ENCODE assay signal across 24 cellular contexts in genomic region chr11:61780581-61781162, GRCh38. TPM values are rescaled to one million over a fixed set of nuclear protein-coding genes. Genes with fewer than 3 reads are reported as not detected.
A peak's percentile ranks its signal among the peaks of the same experiment; 100 is the strongest.
DNase-seq lines count a peak whose midpoint lies in the region; ATAC-seq, FAIRE-seq and TF ChIP-seq lines count a peak whose summit lies in the region.
"Had no signal": no experiment of that assay in that cellular context is flagged by ENCODE, and none has a peak within 500 bp of the region (broad histone marks: within the 10 kb centered on the region; RNA-seq: fewer than 3 reads in every experiment).

No MANE protein-coding gene starts in this region.

- no peak overlapping the region for H3K4me2 ChIP-seq in K562 (ENCODE audit: insufficient read depth, low read length)
- H3K4me2 ChIP-seq: A549 had no signal

- in situ Hi-C loops in K562 (cut with MboI), result no loop called here

- WGBS in K562 (ENCODE audit: insufficient coverage, low coverage, missing lambda C conversion rate), result 73% methylated on average over 7 of the region's 9 CpGs
- WGBS in mesodermal cell (ENCODE audit: insufficient coverage in 2 of 2), 2 experiments, result 90 to 95% methylated on average over 6 to 9 of the region's 9 CpGs

- intact Hi-C loops in Right ventricle myocardium inferior (cut with DNase I), result no loop called here
- intact Hi-C loops in K562 (cut with micrococcal nuclease), result no loop called here
- intact Hi-C loops in upper lobe of right lung (cut with DNase I), result loop anchor here (10.0 kb wide), 1 partner anchor 304 kb away; no protein-coding TSS in a partner anchor

- H2AFZ ChIP-seq in K562 (ENCODE audit: low read depth, low read length), result no peak overlapping the region

- TF ChIP-seq CTCF in right atrium auricular region (IDR thresholded peaks at IDR 0.05), result no peak
- no peak for TF ChIP-seq CTCF in K562 (IDR thresholded peaks at IDR 0.05 in 2 of 3, conservative IDR thresholded peaks at IDR 0.05 in 1 of 3; ENCODE audit: insufficient read depth in 2 of 3, low read depth in 1 of 3, low read length in 3 of 3)
- no peak for TF ChIP-seq CTCF in upper lobe of right lung (IDR thresholded peaks at IDR 0.05)

- no peak for TF ChIP-seq POLR2A in K562 (conservative IDR thresholded peaks at IDR 0.05)

- TF ChIP-seq RAD21 in K562 (CRISPR knock-in tag; conservative IDR thresholded peaks at IDR 0.05 in 1 of 2, IDR thresholded peaks at IDR 0.05 in 1 of 2), result no peak

- CTCF ChIA-PET in K562 (lab: Yijun Ruan, JAX; ENCODE audit: low intra/inter-chr PET ratio), result no interaction called here

- no peak for TF ChIP-seq EP300 in K562 (IDR thresholded peaks at IDR 0.05; ENCODE audit: low read length)

- no peaks in the 10 kb centered on the region for H3K9me1 ChIP-seq in K562 (ENCODE audit: control insufficient read depth, insufficient read depth, low read length)

- peaks cover 0 to 10% of the 10 kb centered on the region in 2 donors for H3K4me1 ChIP-seq in right atrium auricular region
- peaks cover 0 to 36% of the 10 kb centered on the region in 2 experiments; a peak in 2 of 5 replicates for H3K4me1 ChIP-seq in K562 (replicated peaks in 1 of 2; ENCODE audit: control insufficient read depth in 2 of 2, insufficient read depth in 2 of 2, low read length in 2 of 2)
- peaks cover 22% of the 10 kb centered on the region for H3K4me1 ChIP-seq in mesodermal cell (ENCODE audit: control insufficient read depth, insufficient read depth, low read length, poor library complexity, severe bottlenecking)
- peaks cover 3% of the 10 kb centered on the region for H3K4me1 ChIP-seq in upper lobe of right lung

- no peak overlapping the region for H3K4me3 ChIP-seq in right atrium auricular region
- no peak overlapping the region for H3K4me3 ChIP-seq in K562
- H3K4me3 ChIP-seq in mesodermal cell (ENCODE audit: extremely low read depth, insufficient read depth, low read length, poor library complexity, severe bottlenecking), result no peak overlapping the region
- H3K4me3 ChIP-seq in upper lobe of right lung, result no peak overlapping the region
- H3K4me3 ChIP-seq: A549 had no signal

- DNase-seq in Right ventricle myocardium inferior (ENCODE audit: missing footprints) (peak; percentile 44), right atrium auricular region (ENCODE audit: low spot score) (no peak), K562 (ENCODE audit: extremely low read depth in 1 of 4, low spot score in 3 of 4) (no peak), upper lobe of right lung (peak; percentile 57), globus pallidus (ENCODE audit: low spot score) (no peak), AG08395 (ENCODE audit: low spot score) (no peak)
- no peak for DNase-seq in activated CD4-positive, CD25-positive, alpha-beta regulatory T cell (lab: John Stamatoyannopoulos, UW)
- DNase-seq: C1 segment of cervical spinal cord; CD8-positive, alpha-beta memory T cell; NCI-H1694 treated with DMSO at 0.1 percent for 48 hours; NCI-H2107; NCI-H2227 treated with DMSO at 0.1 percent for 48 hours; NCI-H524; NCI-H82; OCI-M1; SIG-M5 had no signal

- BruUV-seq in K562 (replicated peaks; lab: Mats Ljungman, UMichigan), result no TSS peak

- no peaks in the 10 kb centered on the region for H3K27me3 ChIP-seq in right atrium auricular region
- H3K27me3 ChIP-seq in K562 (ENCODE audit: control insufficient read depth in 2 of 2, insufficient read depth in 2 of 2, low read length in 2 of 2), result no peaks in the 10 kb centered on the region
- no peaks in the 10 kb centered on the region for H3K27me3 ChIP-seq in upper lobe of right lung

- H3K9me3 ChIP-seq in right atrium auricular region (no peaks in the 10 kb centered on the region), K562 (replicated peaks; ENCODE audit: control insufficient read depth, insufficient read depth, low read depth, low read length) (no peaks in the 10 kb centered on the region), mesodermal cell (ENCODE audit: control insufficient read depth, low read length) (no peaks in the 10 kb centered on the region), upper lobe of right lung (no peaks in the 10 kb centered on the region)
- H3K9me3 ChIP-seq: A549 had no signal

- peak overlapping the region in 1 of 2 experiments; percentile 69; a peak in 1 of 4 replicates for H3K9ac ChIP-seq in K562 (ENCODE audit: insufficient read depth in 1 of 2, low read depth in 2 of 2, low read length in 2 of 2)

- H3K27ac ChIP-seq in right atrium auricular region (no peak overlapping the region), K562 (ENCODE audit: extremely low read depth, low read depth, low read length) (no peak overlapping the region), mesodermal cell (ENCODE audit: low read depth, low read length, severe bottlenecking) (peak overlapping the region; percentile 3), upper lobe of right lung (no peak overlapping the region)

- H3K36me3 ChIP-seq in right atrium auricular region (peaks cover under 1% of the 10 kb centered on the region), K562 (ENCODE audit: control insufficient read depth, insufficient read depth, low read length) (peaks cover 51% of the 10 kb centered on the region; the same call in 2 of the 3 replicates), mesodermal cell (ENCODE audit: control insufficient read depth, insufficient read depth, low read length) (peaks cover 92% of the 10 kb centered on the region), upper lobe of right lung (peaks cover 12% of the 10 kb centered on the region)

- POLR2A ChIA-PET in K562 (lab: Yijun Ruan, JAX), result interaction anchor here (0.6 to 2.8 kb wide), 9 partner anchors 9 to 351 kb away, joined by 3 to 21 read pairs (median 4); partner anchors contain the start of genes CPSF7, FEN1, SDHAF2 and TMEM258

- no peak for FAIRE-seq in K562 (lab: Jason Lieb, UNC)
- FAIRE-seq: A549, D721Med, GM12891, GM18507, H54, HTR-8/SVneo had no signal

- peaks cover 6% of the 10 kb centered on the region; the same call in 1 of the 2 replicates for H4K20me1 ChIP-seq in K562 (replicated peaks; ENCODE audit: control insufficient read depth, insufficient read depth, low read length)

- no peaks in the 10 kb centered on the region for H3K79me2 ChIP-seq in K562 (ENCODE audit: control insufficient read depth, insufficient read depth, low read length)

- no peak for ATAC-seq in Right ventricle myocardium inferior
- ATAC-seq in K562, result no peak
- ATAC-seq in upper lobe of right lung, result no peak
- ATAC-seq: A549, SK-N-SH treated with all-trans-retinoic acid at 6 μM for 48 hours had no signal

RNA-seq across cellular contexts. Expression of gene TMEM258, which starts 11.7 kb away (rescaled TPM):
- 130 TPM for total RNA-seq in Right ventricle myocardium inferior
- total RNA-seq in right atrium auricular region, result 10 to 100 TPM; 43.4 to 54.7 TPM
- 88.0 and 142 TPM in 2 replicates for total RNA-seq in K562 (2011; cell fraction: chromatin; rRNA removed; ENCODE audit: low replicate concordance)
- total RNA-seq in K562 (2011; cell fraction: nucleolus; rRNA removed), result 195 and 216 TPM in 2 replicates
- total RNA-seq in K562 (2011; cell fraction: nucleoplasm; rRNA removed), result 192 and 237 TPM in 2 replicates
- 97.2 and 153 TPM in 2 replicates for total RNA-seq in K562 (2014; rRNA removed)
- total RNA-seq in K562 (2014; rRNA removed; fragmentation: Illumina TruSeq; extraction: Trizol), result 227 and 239 TPM in 2 replicates
- total RNA-seq in K562 (2015; rRNA removed; fragmentation: Illumina TruSeq; extraction: Trizol), result 221 and 231 TPM in 2 replicates
- total RNA-seq in K562 (2021), result 168 and 200 TPM in 2 replicates
- polyA plus RNA-seq in K562 (2011; rRNA removed), result 630 and 713 TPM in 2 replicates
- polyA plus RNA-seq in K562 (2011; cell fraction: cytosol; rRNA removed), result 728 and 1,027 TPM in 2 replicates
- 254 and 417 TPM in 2 replicates for polyA plus RNA-seq in K562 (2011; cell fraction: nucleus; rRNA removed)
- 426 and 696 TPM in 2 replicates for polyA plus RNA-seq in K562 (2012)
- polyA plus RNA-seq in K562 (2014; fragmentation: Illumina TruSeq; extraction: Trizol), result 213 and 256 TPM in 2 replicates
- 100 to 1,000 TPM; 794 to 856 TPM for polyA plus RNA-seq in K562 (2014; fragmentation: Nextera tagmentation; extraction: Ambion mirVana)
- polyA plus RNA-seq in K562 (2014; rRNA removed), result 199 and 268 TPM in 2 replicates
- polyA minus RNA-seq in K562 (2011; rRNA and poly(A)+ RNA removed), result 155 and 167 TPM in 2 replicates
- 111 and 157 TPM in 2 replicates for polyA minus RNA-seq in K562 (2011; cell fraction: cytosol; rRNA and poly(A)+ RNA removed)
- 46.0 and 84.9 TPM in 2 replicates for polyA minus RNA-seq in K562 (2011; cell fraction: nucleus; rRNA and poly(A)+ RNA removed)
- 270 TPM for polyA plus RNA-seq in mesodermal cell (2013, experiment 1 of 2)
- 257 TPM for polyA plus RNA-seq in mesodermal cell (2013, experiment 2 of 2)
- total RNA-seq in upper lobe of right lung, result 94.0 TPM

RNA-seq across cellular contexts. Expression of gene FEN1, which starts 12.0 kb away (rescaled TPM):
- total RNA-seq in Right ventricle myocardium inferior (7.0 TPM), right atrium auricular region (1 to 10 TPM; 3.7 to 4.0 TPM), K562 (2014; rRNA removed) (156 and 172 TPM in 2 replicates), K562 (2014; rRNA removed; fragmentation: Illumina TruSeq; extraction: Trizol) (130 and 137 TPM in 2 replicates), K562 (2015; rRNA removed; fragmentation: Illumina TruSeq; extraction: Trizol) (150 and 154 TPM in 2 replicates), K562 (2021) (140 and 150 TPM in 2 replicates), upper lobe of right lung (4.9 TPM)
- 27.9 and 42.4 TPM in 2 replicates for total RNA-seq in K562 (2011; cell fraction: chromatin; rRNA removed; ENCODE audit: low replicate concordance)
- total RNA-seq in K562 (2011; cell fraction: nucleolus; rRNA removed), result 50.0 and 60.9 TPM in 2 replicates
- total RNA-seq in K562 (2011; cell fraction: nucleoplasm; rRNA removed), result 37.0 and 43.3 TPM in 2 replicates
- polyA plus RNA-seq in K562 (2011; rRNA removed) (91.3 and 124 TPM in 2 replicates), K562 (2014; fragmentation: Illumina TruSeq; extraction: Trizol) (138 and 146 TPM in 2 replicates), K562 (2014; fragmentation: Nextera tagmentation; extraction: Ambion mirVana) (10 to 100 TPM; 58.1 to 86.8 TPM), K562 (2014; rRNA removed) (132 and 136 TPM in 2 replicates)
- polyA plus RNA-seq in K562 (2011; cell fraction: cytosol; rRNA removed), result 83.9 and 106 TPM in 2 replicates
- polyA plus RNA-seq in K562 (2011; cell fraction: nucleus; rRNA removed), result 28.7 and 36.3 TPM in 2 replicates
- polyA plus RNA-seq in K562 (2012), result 122 and 124 TPM in 2 replicates
- polyA minus RNA-seq in K562 (2011; rRNA and poly(A)+ RNA removed), result 77.5 and 111 TPM in 2 replicates
- polyA minus RNA-seq in K562 (2011; cell fraction: cytosol; rRNA and poly(A)+ RNA removed), result 54.2 and 76.3 TPM in 2 replicates
- 29.8 and 34.1 TPM in 2 replicates for polyA minus RNA-seq in K562 (2011; cell fraction: nucleus; rRNA and poly(A)+ RNA removed)
- polyA plus RNA-seq in mesodermal cell (2013, experiment 1 of 2), result 34.0 TPM
- polyA plus RNA-seq in mesodermal cell (2013, experiment 2 of 2), result 29.7 TPM

RNA-seq across cellular contexts. Expression of gene MYRF, which starts 28.2 kb away (rescaled TPM):
- 0.30 TPM for total RNA-seq in Right ventricle myocardium inferior
- 10 to 100 TPM in 1 of 2 donors, 1 to 10 TPM in 1; 7.0 to 13.1 TPM for total RNA-seq in right atrium auricular region
- 95.5 and 239 TPM in 2 replicates for total RNA-seq in K562 (2011; cell fraction: chromatin; rRNA removed; ENCODE audit: low replicate concordance)
- 109 and 132 TPM in 2 replicates for total RNA-seq in K562 (2011; cell fraction: nucleolus; rRNA removed)
- total RNA-seq in K562 (2011; cell fraction: nucleoplasm; rRNA removed), result 92.2 and 107 TPM in 2 replicates
- total RNA-seq in K562 (2014; rRNA removed), result 7.1 and 11.0 TPM in 2 replicates
- total RNA-seq in K562 (2014; rRNA removed; fragmentation: Illumina TruSeq; extraction: Trizol), result 2.6 and 3.3 TPM in 2 replicates
- 4.0 and 4.1 TPM in 2 replicates for total RNA-seq in K562 (2015; rRNA removed; fragmentation: Illumina TruSeq; extraction: Trizol)
- 21.4 and 25.8 TPM in 2 replicates for total RNA-seq in K562 (2021)
- 10.4 and 16.6 TPM in 2 replicates for polyA plus RNA-seq in K562 (2011; rRNA removed)
- polyA plus RNA-seq in K562 (2011; cell fraction: cytosol; rRNA removed), result 13.6 and 26.3 TPM in 2 replicates
- 104 and 152 TPM in 2 replicates for polyA plus RNA-seq in K562 (2011; cell fraction: nucleus; rRNA removed)
- polyA plus RNA-seq in K562 (2012), result 14.8 and 25.8 TPM in 2 replicates
- polyA plus RNA-seq in K562 (2014; fragmentation: Illumina TruSeq; extraction: Trizol), result 14.7 and 17.8 TPM in 2 replicates
- 1 to 10 TPM; 2.3 TPM for polyA plus RNA-seq in K562 (2014; fragmentation: Nextera tagmentation; extraction: Ambion mirVana)
- polyA plus RNA-seq in K562 (2014; rRNA removed), result 15.6 and 17.4 TPM in 2 replicates
- polyA minus RNA-seq in K562 (2011; rRNA and poly(A)+ RNA removed), result 6.8 and 8.5 TPM in 2 replicates
- polyA minus RNA-seq in K562 (2011; cell fraction: cytosol; rRNA and poly(A)+ RNA removed), result 22.7 and 23.9 TPM in 2 replicates
- 32.4 and 34.1 TPM in 2 replicates for polyA minus RNA-seq in K562 (2011; cell fraction: nucleus; rRNA and poly(A)+ RNA removed)
- polyA plus RNA-seq in mesodermal cell (2013, experiment 1 of 2), result 69.9 TPM
- polyA plus RNA-seq in mesodermal cell (2013, experiment 2 of 2), result 71.1 TPM
- total RNA-seq in upper lobe of right lung, result 62.6 TPM

RNA-seq across cellular contexts. Expression of gene FADS1, which starts 36.1 kb away (rescaled TPM):
- total RNA-seq in Right ventricle myocardium inferior, result 25.7 TPM
- 10 to 100 TPM; 21.8 to 28.4 TPM for total RNA-seq in right atrium auricular region
- total RNA-seq in K562 (2011; cell fraction: chromatin; rRNA removed; ENCODE audit: low replicate concordance), result 611 and 866 TPM in 2 replicates
- total RNA-seq in K562 (2011; cell fraction: nucleolus; rRNA removed), result 866 and 894 TPM in 2 replicates
- total RNA-seq in K562 (2011; cell fraction: nucleoplasm; rRNA removed), result 825 and 959 TPM in 2 replicates
- 250 and 292 TPM in 2 replicates for total RNA-seq in K562 (2014; rRNA removed)
- 367 and 390 TPM in 2 replicates for total RNA-seq in K562 (2014; rRNA removed; fragmentation: Illumina TruSeq; extraction: Trizol)
- total RNA-seq in K562 (2015; rRNA removed; fragmentation: Illumina TruSeq; extraction: Trizol), result 353 and 364 TPM in 2 replicates
- 378 and 411 TPM in 2 replicates for total RNA-seq in K562 (2021)
- polyA plus RNA-seq in K562 (2011; rRNA removed), result 747 and 864 TPM in 2 replicates
- 1,005 and 1,028 TPM in 2 replicates for polyA plus RNA-seq in K562 (2011; cell fraction: cytosol; rRNA removed)
- 277 and 375 TPM in 2 replicates for polyA plus RNA-seq in K562 (2011; cell fraction: nucleus; rRNA removed)
- 228 and 290 TPM in 2 replicates for polyA plus RNA-seq in K562 (2012)
- polyA plus RNA-seq in K562 (2014; fragmentation: Illumina TruSeq; extraction: Trizol), result 394 and 457 TPM in 2 replicates
- 100 to 1,000 TPM; 110 to 174 TPM for polyA plus RNA-seq in K562 (2014; fragmentation: Nextera tagmentation; extraction: Ambion mirVana)
- polyA plus RNA-seq in K562 (2014; rRNA removed), result 295 and 314 TPM in 2 replicates
- 571 and 760 TPM in 2 replicates for polyA minus RNA-seq in K562 (2011; rRNA and poly(A)+ RNA removed)
- 555 and 599 TPM in 2 replicates for polyA minus RNA-seq in K562 (2011; cell fraction: cytosol; rRNA and poly(A)+ RNA removed)
- 280 and 292 TPM in 2 replicates for polyA minus RNA-seq in K562 (2011; cell fraction: nucleus; rRNA and poly(A)+ RNA removed)
- polyA plus RNA-seq in mesodermal cell (2013, experiment 1 of 2), result 174 TPM
- 172 TPM for polyA plus RNA-seq in mesodermal cell (2013, experiment 2 of 2)
- 68.0 TPM for total RNA-seq in upper lobe of right lung

RNA-seq across cellular contexts. Expression of gene FADS2, which starts 47.4 kb away (rescaled TPM):
- total RNA-seq in Right ventricle myocardium inferior (35.7 TPM), right atrium auricular region (10 to 100 TPM in 1 of 2 donors, 1 to 10 TPM in 1; 5.1 to 10.2 TPM), K562 (2014; rRNA removed) (13.2 and 17.7 TPM in 2 replicates), K562 (2014; rRNA removed; fragmentation: Illumina TruSeq; extraction: Trizol) (14.5 and 16.2 TPM in 2 replicates), K562 (2015; rRNA removed; fragmentation: Illumina TruSeq; extraction: Trizol) (11.5 and 12.0 TPM in 2 replicates), K562 (2021) (28.6 and 30.4 TPM in 2 replicates), upper lobe of right lung (75.1 TPM)
- 49.3 and 107 TPM in 2 replicates for total RNA-seq in K562 (2011; cell fraction: chromatin; rRNA removed; ENCODE audit: low replicate concordance)
- 68.6 and 70.4 TPM in 2 replicates for total RNA-seq in K562 (2011; cell fraction: nucleolus; rRNA removed)
- total RNA-seq in K562 (2011; cell fraction: nucleoplasm; rRNA removed), result 66.5 and 86.0 TPM in 2 replicates
- polyA plus RNA-seq in K562 (2011; rRNA removed) (42.8 and 57.1 TPM in 2 replicates), K562 (2014; fragmentation: Illumina TruSeq; extraction: Trizol) (33.9 and 39.7 TPM in 2 replicates), K562 (2014; fragmentation: Nextera tagmentation; extraction: Ambion mirVana) (1 to 10 TPM; 2.9 to 5.3 TPM), K562 (2014; rRNA removed) (23.9 and 27.2 TPM in 2 replicates)
- polyA plus RNA-seq in K562 (2011; cell fraction: cytosol; rRNA removed), result 45.6 and 51.9 TPM in 2 replicates
- 34.1 and 48.4 TPM in 2 replicates for polyA plus RNA-seq in K562 (2011; cell fraction: nucleus; rRNA removed)
- polyA plus RNA-seq in K562 (2012), result 27.8 and 43.6 TPM in 2 replicates
- 38.9 and 48.8 TPM in 2 replicates for polyA minus RNA-seq in K562 (2011; rRNA and poly(A)+ RNA removed)
- 21.3 and 32.6 TPM in 2 replicates for polyA minus RNA-seq in K562 (2011; cell fraction: cytosol; rRNA and poly(A)+ RNA removed)
- 10.5 and 15.2 TPM in 2 replicates for polyA minus RNA-seq in K562 (2011; cell fraction: nucleus; rRNA and poly(A)+ RNA removed)
- 708 TPM for polyA plus RNA-seq in mesodermal cell (2013, experiment 1 of 2)
- 593 TPM for polyA plus RNA-seq in mesodermal cell (2013, experiment 2 of 2)

Comparison
In these comparisons a context has a peak if more than half of its experiments do, and no peak if none do; other contexts are left out.
1. DNase-seq: peak in Right ventricle myocardium inferior (single experiment) and upper lobe of right lung (single experiment); none in right atrium auricular region (single experiment), K562 (0 of 4), globus pallidus (single experiment), AG08395 (single experiment) and activated CD4-positive, CD25-positive, alpha-beta regulatory T cell (0 of 4).